In the genomic region with DNA sequence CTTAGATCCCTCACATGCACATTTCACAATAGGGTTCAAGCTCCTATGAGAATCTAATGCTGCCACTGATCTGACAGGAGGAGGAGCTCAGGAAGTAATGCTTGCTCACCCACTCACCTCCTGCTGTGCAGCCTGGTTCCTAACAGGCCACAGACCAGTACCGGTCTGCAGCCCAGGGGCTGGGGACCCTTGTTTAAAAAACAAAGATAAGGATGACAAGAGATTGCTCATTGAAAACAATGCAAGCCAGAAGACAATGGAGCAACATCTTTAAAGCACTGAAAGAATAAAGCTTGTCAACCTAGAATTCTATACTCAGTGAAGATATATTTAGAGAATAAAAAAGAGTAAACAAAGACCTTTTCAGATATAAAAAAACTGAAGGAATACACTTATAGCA, we compare ENCODE assay signal across 23 cellular contexts. TPM values are rescaled to one million over a fixed set of nuclear protein-coding genes. Genes with fewer than 3 reads are reported as not detected.
"Had no signal": no experiment of that assay in that cellular context is flagged by ENCODE, and none has a peak within 500 bp of the region (broad histone marks: within the 10 kb centered on the region; RNA-seq: fewer than 3 reads in every experiment).

No MANE protein-coding gene starts in this region.

- H3K27ac ChIP-seq: KMS-11, SJSA1, SK-N-MC had no signal

- H3K4me3 ChIP-seq: K562, SJSA1, SK-N-MC had no signal

- H3K36me3 Mint-ChIP-seq: IgD-negative memory B cell had no signal

- H3K4me3 Mint-ChIP-seq: IgD-negative memory B cell had no signal

- DNase-seq: Kasumi-1, MM.1S, NCI-H1092, NCI-H1105 treated with DMSO at 0.1 percent for 48 hours, NCI-H1417 treated with DMSO at 0.1 percent for 48 hours, NCI-H146, NCI-H1694 treated with DMSO at 0.1 percent for 48 hours, NCI-H1930, NCI-H2081, NCI-H2107, NCI-H2227 treated with DMSO at 0.1 percent for 48 hours, NCI-H524, NCI-H526 treated with DMSO at 0.1 percent for 48 hours, NCI-H748 treated with DMSO at 0.1 percent for 48 hours, Right ventricle myocardium superior, RPMI8226, SIG-M5 had no signal

- ATAC-seq: K562 had no signal

- H3K9ac ChIP-seq: KMS-11 had no signal

- H3K4me1 ChIP-seq: SJSA1 had no signal

- H3K9me3 ChIP-seq: SJSA1 had no signal

- H3K4me2 ChIP-seq: KMS-11 had no signal

- H3K36me3 ChIP-seq: SJSA1 had no signal

- H3K27ac Mint-ChIP-seq: IgD-negative memory B cell had no signal

RNA-seq across cellular contexts. Expression of a gene that starts 22.8 kb away (rescaled TPM):
- total RNA-seq: K562, M059J, SJSA1 had no signal
- polyA plus RNA-seq: K562 had no signal
